ENCODE assay signal across 28 cellular contexts in genomic region chr2:178270338-178270737, GRCh38.
"Had no signal": no experiment of that assay in that cellular context is flagged by ENCODE, and none has a peak within 500 bp of the region (broad histone marks: within the 10 kb centered on the region; RNA-seq: fewer than 3 reads in every experiment).

No MANE protein-coding gene starts in this region.

- H3K9me3 Mint-ChIP-seq: naive B cell; naive thymus-derived CD8-positive, alpha-beta T cell; natural killer cell treated with Interleukin-12 subunit alpha and Interleukin-12 subunit beta and Interleukin-15 and Interleukin-18, amount 100 ng/mL, for 72 hours; nephron progenitor cell; neural crest cell; stimulated activated effector memory CD8-positive, alpha-beta T cell treated with anti-CD3 and anti-CD28 coated beads, Interleukin-12 subunit alpha, Interleukin-12 subunit beta, amount 100 ng/mL, for 72 hours; stimulated activated naive B cell treated with anti-CD40 and anti-IgM and Interleukin-4, amounts not matched to agents 10 μg/mL and 1 μg/mL and 100 μg/mL, for 72 hours; stimulated activated naive CD8-positive, alpha-beta T cell treated with anti-CD3 and anti-CD28 coated beads, Interleukin-15, Interleukin-2, amounts not matched to agents 100 ng/mL and 50 ng/mL, for 24 hours had no signal

- H3K27me3 ChIP-seq: neutrophil, pancreas, right lobe of liver, sigmoid colon, stomach, thyroid gland, tibial nerve, upper lobe of right lung, uterus had no signal

- H3K4me3 Mint-ChIP-seq: naive B cell; naive thymus-derived CD8-positive, alpha-beta T cell; natural killer cell treated with Interleukin-12 subunit alpha and Interleukin-12 subunit beta and Interleukin-15 and Interleukin-18, amount 100 ng/mL, for 72 hours; nephron progenitor cell; neural crest cell; stimulated activated effector memory CD8-positive, alpha-beta T cell treated with anti-CD3 and anti-CD28 coated beads, Interleukin-12 subunit alpha, Interleukin-12 subunit beta, amount 100 ng/mL, for 72 hours; stimulated activated naive B cell treated with anti-CD40 and anti-IgM and Interleukin-4, amounts not matched to agents 10 μg/mL and 1 μg/mL and 100 μg/mL, for 72 hours; stimulated activated naive CD8-positive, alpha-beta T cell treated with anti-CD3 and anti-CD28 coated beads, Interleukin-15, Interleukin-2, amounts not matched to agents 100 ng/mL and 50 ng/mL, for 24 hours had no signal

- H3K9me3 ChIP-seq: neutrophil, pancreas, prostate gland, right lobe of liver, sigmoid colon, stomach, thoracic aorta, thyroid gland, tibial nerve, upper lobe of right lung, uterus had no signal

- H3K27ac ChIP-seq: neutrophil, pancreas, prostate gland, right lobe of liver, sigmoid colon, stomach, thyroid gland, tibial nerve, upper lobe of right lung, uterus had no signal

- DNase-seq: naive B cell; naive thymus-derived CD8-positive, alpha-beta T cell; nephron progenitor cell; nucleus accumbens; pancreas; right cardiac atrium; right lobe of liver; sigmoid colon; small intestine; stimulated activated CD4-positive, alpha-beta T cell treated with anti-CD3 and anti-CD28 coated beads, Interleukin-15, amount 100 ng/mL, for 24 hours; stimulated activated CD4-positive, alpha-beta T cell treated with anti-CD3 and anti-CD28 coated beads, Interleukin-2, amount 100 ng/mL, for 24 hours; stimulated activated CD4-positive, alpha-beta T cell treated with anti-CD3 and anti-CD28 coated beads, Interleukin-2, amount 100 ng/mL, for 48 hours; stimulated activated CD4-positive, alpha-beta T cell treated with anti-CD3 and anti-CD28 coated beads, Interleukin-4, amount 100 ng/mL, for 24 hours; stimulated activated naive B cell treated with anti-CD40 and anti-IgM and Interleukin-4, amounts not matched to agents 10 μg/mL and 1 μg/mL and 100 μg/mL, for 72 hours; stimulated activated naive CD4-positive, alpha-beta T cell treated with Interleukin-2 at 50 U/mL for 16 hours; stomach; thyroid gland; trophoblast cell; upper lobe of right lung; uterus had no signal

- ATAC-seq: naive thymus-derived CD8-positive, alpha-beta T cell; natural killer cell treated with Interleukin-12 subunit alpha and Interleukin-12 subunit beta and Interleukin-15 and Interleukin-18, amount 100 ng/mL, for 72 hours; pancreas; right cardiac atrium; right lobe of liver; stimulated activated effector memory CD8-positive, alpha-beta T cell treated with anti-CD3 and anti-CD28 coated beads, Interleukin-12 subunit alpha, Interleukin-12 subunit beta, amount 100 ng/mL, for 72 hours; stimulated activated naive B cell treated with anti-CD40 and anti-IgM and Interleukin-4, amounts not matched to agents 10 μg/mL and 1 μg/mL and 100 μg/mL, for 72 hours; upper lobe of right lung had no signal

- H3K27ac Mint-ChIP-seq: naive B cell; naive thymus-derived CD8-positive, alpha-beta T cell; natural killer cell treated with Interleukin-12 subunit alpha and Interleukin-12 subunit beta and Interleukin-15 and Interleukin-18, amount 100 ng/mL, for 72 hours; nephron progenitor cell; stimulated activated effector memory CD8-positive, alpha-beta T cell treated with anti-CD3 and anti-CD28 coated beads, Interleukin-12 subunit alpha, Interleukin-12 subunit beta, amount 100 ng/mL, for 72 hours; stimulated activated naive B cell treated with anti-CD40 and anti-IgM and Interleukin-4, amounts not matched to agents 10 μg/mL and 1 μg/mL and 100 μg/mL, for 72 hours; stimulated activated naive CD8-positive, alpha-beta T cell treated with anti-CD3 and anti-CD28 coated beads, Interleukin-15, Interleukin-2, amounts not matched to agents 100 ng/mL and 50 ng/mL, for 24 hours had no signal

- FAIRE-seq: pancreas, small intestine had no signal

- H3K36me3 Mint-ChIP-seq: naive B cell; naive thymus-derived CD8-positive, alpha-beta T cell; natural killer cell treated with Interleukin-12 subunit alpha and Interleukin-12 subunit beta and Interleukin-15 and Interleukin-18, amount 100 ng/mL, for 72 hours; stimulated activated effector memory CD8-positive, alpha-beta T cell treated with anti-CD3 and anti-CD28 coated beads, Interleukin-12 subunit alpha, Interleukin-12 subunit beta, amount 100 ng/mL, for 72 hours; stimulated activated naive B cell treated with anti-CD40 and anti-IgM and Interleukin-4, amounts not matched to agents 10 μg/mL and 1 μg/mL and 100 μg/mL, for 72 hours had no signal

- H3K4me1 Mint-ChIP-seq: naive B cell; naive thymus-derived CD8-positive, alpha-beta T cell; stimulated activated effector memory CD8-positive, alpha-beta T cell treated with anti-CD3 and anti-CD28 coated beads, Interleukin-12 subunit alpha, Interleukin-12 subunit beta, amount 100 ng/mL, for 72 hours; stimulated activated naive B cell treated with anti-CD40 and anti-IgM and Interleukin-4, amounts not matched to agents 10 μg/mL and 1 μg/mL and 100 μg/mL, for 72 hours had no signal

- H3K4me3 ChIP-seq: pancreas, prostate gland, right lobe of liver, sigmoid colon, stomach, thoracic aorta, thyroid gland, tibial nerve, upper lobe of right lung, uterus had no signal

- H3K4me1 ChIP-seq: pancreas, prostate gland, tibial nerve, upper lobe of right lung, uterus had no signal

- H3K36me3 ChIP-seq: neutrophil, pancreas, prostate gland, right lobe of liver, sigmoid colon, stomach, thoracic aorta, thyroid gland, tibial nerve, upper lobe of right lung, uterus had no signal
